In the genomic region with DNA sequence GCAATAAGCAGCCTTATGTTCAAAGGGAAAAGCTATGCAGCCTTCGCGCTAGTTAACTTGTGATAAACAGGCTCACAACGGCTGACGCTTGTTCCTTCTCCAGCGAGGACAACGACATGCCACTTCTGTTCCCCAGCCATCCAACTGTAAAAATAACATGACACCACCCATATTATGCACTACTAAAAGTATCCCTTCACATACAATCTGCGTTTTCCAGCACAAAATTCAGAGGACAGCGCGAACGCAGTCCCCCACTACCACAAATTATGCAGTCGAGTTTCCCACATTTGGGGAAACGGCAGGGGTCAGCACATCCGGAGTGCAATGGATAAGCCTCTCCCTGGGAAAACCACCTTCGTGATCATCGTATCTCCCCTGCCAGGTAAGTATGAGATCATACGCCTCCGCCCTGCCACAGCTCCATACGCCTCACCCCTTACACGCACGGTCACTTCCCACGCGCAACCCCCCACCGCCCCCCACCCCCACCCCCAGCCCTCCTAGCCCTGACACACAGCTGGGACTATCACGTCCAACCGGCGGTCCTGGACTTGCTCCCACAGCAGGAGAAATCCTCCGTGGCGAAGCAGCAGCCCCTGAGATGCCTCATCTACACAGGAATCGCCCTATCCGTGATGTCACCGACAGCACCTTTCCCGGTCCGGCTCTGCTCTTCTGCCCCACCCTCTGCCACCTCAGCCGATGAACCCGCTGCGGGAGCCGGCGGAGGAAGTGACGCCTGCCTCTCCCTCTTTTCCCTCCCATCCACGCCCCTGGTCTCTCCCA, we compare ENCODE assay signal across 7 cellular contexts.
DNase-seq lines count a peak whose midpoint lies in the region; ATAC-seq and TF ChIP-seq lines count a peak whose summit lies in the region.

No MANE protein-coding gene starts in this region.

- POLR2A ChIA-PET in Panc1 (lab: Charles Lee): no interaction called here

- DNase-seq in Panc1 (ENCODE audit: low read depth, low spot score) (no peak), amniotic epithelial cell (ENCODE audit: low read depth) (peak; percentile 37), left lobe of liver (ENCODE audit: low spot score) (no peak), SIG-M5 (lab: John Stamatoyannopoulos, UW) (no peak)

- BruUV-seq in Panc1 (replicated peaks; lab: Mats Ljungman, UMichigan): TSS peak; percentile 95

- H3K27ac Mint-ChIP-seq in stimulated activated naive CD8-positive, alpha-beta T cell treated with anti-CD3 and anti-CD28 coated beads, Interleukin-15, Interleukin-2, amounts not matched to agents 100 ng/mL and 50 ng/mL, for 24 hours: peak overlapping the region; percentile 88

- no peak for TF ChIP-seq CTCF in Panc1 (IDR thresholded peaks at IDR 0.05)

- H3K9me3 ChIP-seq in Panc1 (ENCODE audit: control insufficient read depth, insufficient read depth, low read depth, low read length): no peaks in the 10 kb centered on the region

- peak overlapping the region; percentile 84 for H3K4me3 Mint-ChIP-seq in stimulated activated naive CD8-positive, alpha-beta T cell treated with anti-CD3 and anti-CD28 coated beads, Interleukin-15, Interleukin-2, amounts not matched to agents 100 ng/mL and 50 ng/mL, for 24 hours

- peaks cover 7% of the 10 kb centered on the region for H3K27me3 Mint-ChIP-seq in stimulated activated naive CD8-positive, alpha-beta T cell treated with anti-CD3 and anti-CD28 coated beads, Interleukin-15, Interleukin-2, amounts not matched to agents 100 ng/mL and 50 ng/mL, for 24 hours

- H3K9me3 Mint-ChIP-seq in stimulated activated naive CD8-positive, alpha-beta T cell treated with anti-CD3 and anti-CD28 coated beads, Interleukin-15, Interleukin-2, amounts not matched to agents 100 ng/mL and 50 ng/mL, for 24 hours: no peaks in the 10 kb centered on the region

- ATAC-seq in Panc1 (peak; percentile 96), left lobe of liver (peak; percentile 28), GM19023 (IDR thresholded peaks at IDR 0.05; ENCODE audit: unreplicated experiment) (no peak), GM19035 (IDR thresholded peaks at IDR 0.05; ENCODE audit: unreplicated experiment) (no peak)

- in situ Hi-C loops in Panc1 (cut with HindIII; ENCODE audit: low pct_unique_long_range_greater_than_20kb, low sequenced_read_pairs): no loop called here

- no peaks in the 10 kb centered on the region for H3K36me3 Mint-ChIP-seq in stimulated activated naive CD8-positive, alpha-beta T cell treated with anti-CD3 and anti-CD28 coated beads, Interleukin-15, Interleukin-2, amounts not matched to agents 100 ng/mL and 50 ng/mL, for 24 hours (ENCODE audit: low read depth)

- H3K36me3 ChIP-seq in Panc1 (ENCODE audit: control insufficient read depth, insufficient read depth, low read length): no peaks in the 10 kb centered on the region

- CTCF ChIA-PET in Panc1 (lab: Charles Lee): no interaction called here

- peak overlapping the region; percentile 32 to 42 for H3K4me3 ChIP-seq in Panc1 (ENCODE audit: low read depth in 2 of 2, low read length in 2 of 2)

- intact Hi-C loops in Panc1 (cut with micrococcal nuclease; ENCODE audit: unreplicated experiment): no loop called here

- H3K4me1 ChIP-seq in Panc1 (ENCODE audit: control insufficient read depth, insufficient read depth, low read length): peaks cover 3% of the 10 kb centered on the region

- peak overlapping the region; percentile 61; the same call in 1 of the 2 replicates for H3K27ac ChIP-seq in Panc1 (ENCODE audit: low read length)

- H3K27me3 ChIP-seq in Panc1 (ENCODE audit: control insufficient read depth, insufficient read depth, low read length): no peaks in the 10 kb centered on the region

- peaks cover 53% of the 10 kb centered on the region for H3K4me1 Mint-ChIP-seq in stimulated activated naive CD8-positive, alpha-beta T cell treated with anti-CD3 and anti-CD28 coated beads, Interleukin-15, Interleukin-2, amounts not matched to agents 100 ng/mL and 50 ng/mL, for 24 hours (ENCODE audit: low read depth)

Comparison
In these comparisons a context has a peak if more than half of its experiments do, and no peak if none do; other contexts are left out.
1. ATAC-seq: peak in Panc1 (single experiment) and left lobe of liver (single experiment); none in GM19023 (single experiment) and GM19035 (single experiment).